In genomic region chr6:26029570-26029856, GRCh38 we compare ENCODE assay signal across 15 cellular contexts. TPM values are rescaled to one million over a fixed set of nuclear protein-coding genes. Genes with fewer than 3 reads are reported as not detected.
DNase-seq lines count a peak whose midpoint lies in the region; ATAC-seq and TF ChIP-seq lines count a peak whose summit lies in the region.
"Had no signal": no experiment of that assay in that cellular context is flagged by ENCODE, and none has a peak within 500 bp of the region (broad histone marks: within the 10 kb centered on the region; RNA-seq: fewer than 3 reads in every experiment).

No MANE protein-coding gene starts in this region.

- no peak overlapping the region for H3K4me3 Mint-ChIP-seq in activated CD8-positive, alpha-beta T cell treated with anti-CD3 and anti-CD28 coated beads, Interleukin-2, amount 10 ng/mL, durations not matched to agents 7 days and 5 days
- H3K4me3 Mint-ChIP-seq in activated CD8-positive, alpha-beta T cell treated with anti-CD3 and anti-CD28 coated beads for 36 hours, result no peak overlapping the region
- H3K4me3 Mint-ChIP-seq in activated naive CD8-positive, alpha-beta T cell treated with anti-CD3 and anti-CD28 coated beads for 36 hours, result no peak overlapping the region

- 0 out of 2 replicates have a peak overlapping the region, but pooled peaks have one; percentile 53 for H3K4me3 ChIP-seq in MG63
- no peak overlapping the region for H3K4me3 ChIP-seq in osteoblast (ENCODE audit: insufficient read depth, low read length)
- H3K4me3 ChIP-seq: mucosa of descending colon, tibial artery had no signal

- H3K4me2 ChIP-seq in osteoblast (ENCODE audit: insufficient read depth, low read length), result no peak overlapping the region

- H3K9me3 ChIP-seq in MG63 (no peaks in the 10 kb centered on the region), osteoblast (ENCODE audit: low read depth, low read length) (no peaks in the 10 kb centered on the region)
- H3K9me3 ChIP-seq: mucosa of descending colon, tibial artery had no signal

- POLR2A ChIA-PET in activated CD8-positive, alpha-beta T cell treated with anti-CD3 and anti-CD28 coated beads, Interleukin-2, amount 10 ng/mL, durations not matched to agents 7 days and 5 days (lab: Charles Lee), result interaction anchor here (0.7 to 19.5 kb wide), 20 partner anchors 10 to 1864 kb away, joined by 3 to 1951 read pairs (median 85); a partner anchor contains a TSS
- POLR2A ChIA-PET in activated CD8-positive, alpha-beta T cell treated with anti-CD3 and anti-CD28 coated beads for 36 hours (lab: Charles Lee), result interaction anchor here (0.8 to 23.0 kb wide), 8 partner anchors 9 to 1842 kb away, joined by 3 to 1376 read pairs (median 86); a partner anchor contains a TSS

- TF ChIP-seq CTCF in activated CD8-positive, alpha-beta T cell treated with anti-CD3 and anti-CD28 coated beads for 36 hours (IDR thresholded peaks at IDR 0.05), result no peak
- no peak for TF ChIP-seq CTCF in osteoblast (IDR thresholded peaks at IDR 0.05; ENCODE audit: extremely low read depth, low read depth, low read length)

- DNase-seq in activated CD8-positive, alpha-beta T cell treated with anti-CD3 and anti-CD28 coated beads, Interleukin-2, amount 10 ng/mL, durations not matched to agents 7 days and 5 days, result no peak
- DNase-seq in activated CD8-positive, alpha-beta T cell treated with anti-CD3 and anti-CD28 coated beads for 36 hours, result no peak
- no peak for DNase-seq in MG63
- DNase-seq in activated naive CD8-positive, alpha-beta T cell treated with anti-CD3 and anti-CD28 coated beads for 36 hours, result no peak
- DNase-seq in osteoblast (ENCODE audit: insufficient read length, low spot score, missing footprints), result no peak
- no peak for DNase-seq in NCI-H1436 (lab: John Stamatoyannopoulos, UW)
- no peak for DNase-seq in inferior parietal cortex (ENCODE audit: extremely low spot score)
- DNase-seq: DMS153, foreskin melanocyte, mucosa of descending colon, NCI-H2081 treated with DMSO at 0.1 percent for 48 hours, tibial artery had no signal

- peaks cover 34% of the 10 kb centered on the region for H3K4me1 ChIP-seq in osteoblast (ENCODE audit: insufficient read depth, low read length)

- no peaks in the 10 kb centered on the region for H3K9me3 Mint-ChIP-seq in activated CD8-positive, alpha-beta T cell treated with anti-CD3 and anti-CD28 coated beads, Interleukin-2, amount 10 ng/mL, durations not matched to agents 7 days and 5 days (ENCODE audit: insufficient read depth)
- no peaks in the 10 kb centered on the region for H3K9me3 Mint-ChIP-seq in activated CD8-positive, alpha-beta T cell treated with anti-CD3 and anti-CD28 coated beads for 36 hours
- H3K9me3 Mint-ChIP-seq in activated naive CD8-positive, alpha-beta T cell treated with anti-CD3 and anti-CD28 coated beads for 36 hours, result no peaks in the 10 kb centered on the region
- H3K9me3 Mint-ChIP-seq: activated T-helper 2 cell treated with anti-CD3 and anti-CD28 coated beads, Interferon-gamma antibody, Interleukin-2, Interleukin-4, amounts not matched to agents 10 μg/mL and 5 μg/mL and 100 μg/mL, durations not matched to agents 14 hours and 24 hours and 36 hours had no signal

- no peaks in the 10 kb centered on the region for H4K20me1 ChIP-seq in osteoblast (ENCODE audit: insufficient read depth, low read length)

- H3K36me3 Mint-ChIP-seq in activated CD8-positive, alpha-beta T cell treated with anti-CD3 and anti-CD28 coated beads, Interleukin-2, amount 10 ng/mL, durations not matched to agents 7 days and 5 days (ENCODE audit: low read depth), result peaks cover 21% of the 10 kb centered on the region
- H3K36me3 Mint-ChIP-seq in activated CD8-positive, alpha-beta T cell treated with anti-CD3 and anti-CD28 coated beads for 36 hours (ENCODE audit: low read depth), result peaks cover 9% of the 10 kb centered on the region
- H3K36me3 Mint-ChIP-seq in activated naive CD8-positive, alpha-beta T cell treated with anti-CD3 and anti-CD28 coated beads for 36 hours, result peaks cover 6% of the 10 kb centered on the region

- peaks cover 72% of the 10 kb centered on the region for H3K4me1 Mint-ChIP-seq in activated CD8-positive, alpha-beta T cell treated with anti-CD3 and anti-CD28 coated beads, Interleukin-2, amount 10 ng/mL, durations not matched to agents 7 days and 5 days (ENCODE audit: low read depth)
- H3K4me1 Mint-ChIP-seq in activated CD8-positive, alpha-beta T cell treated with anti-CD3 and anti-CD28 coated beads for 36 hours (ENCODE audit: low read depth), result peaks cover 59% of the 10 kb centered on the region
- peaks cover 54% of the 10 kb centered on the region for H3K4me1 Mint-ChIP-seq in activated naive CD8-positive, alpha-beta T cell treated with anti-CD3 and anti-CD28 coated beads for 36 hours

- H3K27ac ChIP-seq in osteoblast (ENCODE audit: low read depth, low read length), result no peak overlapping the region
- H3K27ac ChIP-seq: tibial artery had no signal

- H3K36me3 ChIP-seq in MG63 (no peaks in the 10 kb centered on the region), osteoblast (ENCODE audit: insufficient read depth, low read length) (no peaks in the 10 kb centered on the region)
- H3K36me3 ChIP-seq: tibial artery had no signal

- H3K27me3 Mint-ChIP-seq in activated CD8-positive, alpha-beta T cell treated with anti-CD3 and anti-CD28 coated beads, Interleukin-2, amount 10 ng/mL, durations not matched to agents 7 days and 5 days (ENCODE audit: low read depth), result peaks cover 3% of the 10 kb centered on the region
- peaks cover 3% of the 10 kb centered on the region for H3K27me3 Mint-ChIP-seq in activated CD8-positive, alpha-beta T cell treated with anti-CD3 and anti-CD28 coated beads for 36 hours
- peaks cover 20% of the 10 kb centered on the region for H3K27me3 Mint-ChIP-seq in activated naive CD8-positive, alpha-beta T cell treated with anti-CD3 and anti-CD28 coated beads for 36 hours

- no peaks in the 10 kb centered on the region for H3K27me3 ChIP-seq in MG63
- H3K27me3 ChIP-seq in osteoblast (ENCODE audit: insufficient read depth, low read length), result no peaks in the 10 kb centered on the region
- H3K27me3 ChIP-seq: tibial artery had no signal

- no peaks in the 10 kb centered on the region for H3K79me2 ChIP-seq in osteoblast (ENCODE audit: insufficient read depth, low read length)

- intact Hi-C loops in activated CD8-positive, alpha-beta T cell treated with anti-CD3 and anti-CD28 coated beads for 36 hours (cut with micrococcal nuclease), result no loop called here

- peak overlapping the region; percentile 44 for H2AFZ ChIP-seq in osteoblast (ENCODE audit: low read length)

- CTCF ChIA-PET in activated CD8-positive, alpha-beta T cell treated with anti-CD3 and anti-CD28 coated beads, Interleukin-2, amount 10 ng/mL, durations not matched to agents 7 days and 5 days (lab: Charles Lee), result interaction anchor here (1.0 to 5.6 kb wide), 2 partner anchors 15 to 68 kb away, joined by 5 to 57 read pairs; a partner anchor contains a TSS
- CTCF ChIA-PET in activated CD8-positive, alpha-beta T cell treated with anti-CD3 and anti-CD28 coated beads for 36 hours (lab: Charles Lee), result interaction anchor here (1.5 to 4.0 kb wide), 2 partner anchors 12 to 14 kb away, joined by 5 to 14 read pairs; a partner anchor contains a TSS

- H3K27ac Mint-ChIP-seq in activated CD8-positive, alpha-beta T cell treated with anti-CD3 and anti-CD28 coated beads, Interleukin-2, amount 10 ng/mL, durations not matched to agents 7 days and 5 days, result peak overlapping the region; percentile 99
- no peak overlapping the region for H3K27ac Mint-ChIP-seq in activated CD8-positive, alpha-beta T cell treated with anti-CD3 and anti-CD28 coated beads for 36 hours
- peak overlapping the region; percentile 77 for H3K27ac Mint-ChIP-seq in activated naive CD8-positive, alpha-beta T cell treated with anti-CD3 and anti-CD28 coated beads for 36 hours

- ATAC-seq in activated CD8-positive, alpha-beta T cell treated with anti-CD3 and anti-CD28 coated beads, Interleukin-2, amount 10 ng/mL, durations not matched to agents 7 days and 5 days, result no peak
- no peak for ATAC-seq in activated CD8-positive, alpha-beta T cell treated with anti-CD3 and anti-CD28 coated beads for 36 hours
- ATAC-seq in HG03442 (IDR thresholded peaks at IDR 0.05; ENCODE audit: unreplicated experiment), result no peak
- ATAC-seq: activated CD4-positive, CD25-positive, alpha-beta regulatory T cell treated with anti-CD3 and anti-CD28 coated beads, Interleukin-2, amount 50 U/mL, for 24 hours; mucosa of descending colon had no signal

RNA-seq across cellular contexts. Expression of gene HFE, which starts 57.7 kb away (rescaled TPM):
- 1 to 10 TPM; 4.3 TPM for total RNA-seq in activated CD8-positive, alpha-beta T cell treated with anti-CD3 and anti-CD28 coated beads, Interleukin-2, amount 10 ng/mL, durations not matched to agents 7 days and 5 days
- total RNA-seq in activated CD8-positive, alpha-beta T cell treated with anti-CD3 and anti-CD28 coated beads for 36 hours, result under 1 TPM; 0.25 to 0.56 TPM
- 7.7 and 9.1 TPM in 2 replicates for total RNA-seq in MG63 (2014; rRNA removed; shearing (Covaris generic); ENCODE audit: low replicate concordance)
- total RNA-seq in activated naive CD8-positive, alpha-beta T cell treated with anti-CD3 and anti-CD28 coated beads for 36 hours, result under 1 TPM; 0.76 to 0.80 TPM
- 14.1 and 15.9 TPM in 2 replicates for total RNA-seq in osteoblast
